In genomic region chr7:17769918-17770317, GRCh38 we compare ENCODE assay signal across 8 cellular contexts.
DNase-seq lines count a peak whose midpoint lies in the region; ATAC-seq and TF ChIP-seq lines count a peak whose summit lies in the region.

No MANE protein-coding gene starts in this region.

- in situ Hi-C loops in GM23248 (cut with MboI), result loop anchor here (25.0 kb wide), 1 partner anchor 567 kb away; no protein-coding TSS in a partner anchor

- no peak overlapping the region for H3K4me2 ChIP-seq in DOHH2 (ENCODE audit: low read length)
- no peak overlapping the region for H3K4me2 ChIP-seq in GM23248 (ENCODE audit: unreplicated experiment)

- peaks cover 28% of the 10 kb centered on the region for H3K27me3 ChIP-seq in DOHH2 (ENCODE audit: control insufficient read depth, low read length)
- H3K27me3 ChIP-seq in GM23248 (replicated peaks; ENCODE audit: insufficient read depth), result no peaks in the 10 kb centered on the region
- no peaks in the 10 kb centered on the region for H3K27me3 ChIP-seq in RWPE2 (ENCODE audit: insufficient read depth, poor library complexity, severe bottlenecking)
- no peaks in the 10 kb centered on the region for H3K27me3 ChIP-seq in cardiac muscle cell

- H3K4me3 ChIP-seq in DOHH2 (ENCODE audit: low read length), result no peak overlapping the region
- no peak overlapping the region for H3K4me3 ChIP-seq in GM23248
- H3K4me3 ChIP-seq in RWPE2 (ENCODE audit: severe bottlenecking), result no peak overlapping the region
- no peak overlapping the region for H3K4me3 ChIP-seq in cardiac muscle cell

- TF ChIP-seq CTCF in DOHH2 (IDR thresholded peaks at IDR 0.05; ENCODE audit: low read depth, low read length, poor library complexity, severe bottlenecking) (peak; percentile 97), RWPE2 (IDR thresholded peaks at IDR 0.05; ENCODE audit: poor library complexity, severe bottlenecking) (peak; percentile 90), cardiac muscle cell (IDR thresholded peaks at IDR 0.05; ENCODE audit: low read depth, low read length) (peak; percentile 82)

- no peaks in the 10 kb centered on the region for H3F3A ChIP-seq in DOHH2 (ENCODE audit: control insufficient read depth, insufficient read depth)
- peaks cover 23% of the 10 kb centered on the region for H3F3A ChIP-seq in GM23248 (ENCODE audit: insufficient read depth)

- H3K4me1 ChIP-seq in DOHH2 (ENCODE audit: control insufficient read depth, low read length) (no peaks in the 10 kb centered on the region), GM23248 (ENCODE audit: insufficient read depth) (peaks cover 21% of the 10 kb centered on the region), RWPE2 (ENCODE audit: insufficient read depth, poor library complexity, severe bottlenecking) (peaks cover 7% of the 10 kb centered on the region), cardiac muscle cell (ENCODE audit: low read depth) (peaks cover 22% of the 10 kb centered on the region)

- H3K79me2 ChIP-seq in DOHH2 (ENCODE audit: control insufficient read depth, low read length) (no peaks in the 10 kb centered on the region), GM23248 (ENCODE audit: insufficient read depth) (no peaks in the 10 kb centered on the region)

- no peaks in the 10 kb centered on the region for H4K20me1 ChIP-seq in DOHH2 (ENCODE audit: control insufficient read depth, insufficient read depth, low read depth, low read length)
- H4K20me1 ChIP-seq in GM23248 (ENCODE audit: insufficient read depth), result no peaks in the 10 kb centered on the region; the same call in 1 of the 2 replicates

- H3K9me3 ChIP-seq in DOHH2 (ENCODE audit: control insufficient read depth, insufficient read depth, low read length), result no peaks in the 10 kb centered on the region
- no peaks in the 10 kb centered on the region for H3K9me3 ChIP-seq in GM23248 (ENCODE audit: low read depth)
- H3K9me3 ChIP-seq in RWPE2 (ENCODE audit: severe bottlenecking), result no peaks in the 10 kb centered on the region
- H3K9me3 ChIP-seq in cardiac muscle cell (ENCODE audit: low read depth), result no peaks in the 10 kb centered on the region

- H3K36me3 ChIP-seq in DOHH2 (ENCODE audit: control insufficient read depth, low read length) (no peaks in the 10 kb centered on the region), GM23248 (ENCODE audit: low read depth) (no peaks in the 10 kb centered on the region), RWPE2 (ENCODE audit: low read depth) (no peaks in the 10 kb centered on the region), cardiac muscle cell (no peaks in the 10 kb centered on the region)

- DNase-seq in GM23248 (peak; percentile 78), LoVo (ENCODE audit: low spot score) (peak; percentile 81), RWPE2 (ENCODE audit: low spot score) (no peak), cardiac muscle cell (ENCODE audit: low read depth in 1 of 2, low spot score in 1 of 2) (peak; percentile 81), retina (peak; percentile 62)
- DNase-seq in activated naive CD4-positive, alpha-beta T cell treated with anti-CD3 and anti-CD28 coated beads, Interleukin-2, amount 50 U/mL, for 16 hours, result peak; percentile 51

- H3K9me2 ChIP-seq in DOHH2 (replicated peaks; ENCODE audit: control insufficient read depth, low read length), result no peaks in the 10 kb centered on the region
- no peaks in the 10 kb centered on the region for H3K9me2 ChIP-seq in GM23248 (ENCODE audit: insufficient read depth)

- H3K9ac ChIP-seq in GM23248, result no peak overlapping the region

- no peak overlapping the region for H3K27ac ChIP-seq in DOHH2 (ENCODE audit: low read depth, low read length)
- no peak overlapping the region for H3K27ac ChIP-seq in GM23248
- no peak overlapping the region for H3K27ac ChIP-seq in RWPE2 (ENCODE audit: poor library complexity, severe bottlenecking)
- H3K27ac ChIP-seq in cardiac muscle cell, result no peak overlapping the region

- peak; percentile 63 for ATAC-seq in RWPE2 (ENCODE audit: low read depth)
- no peak for ATAC-seq in GM21737 (IDR thresholded peaks at IDR 0.05; ENCODE audit: unreplicated experiment)

- WGBS in GM23248 (ENCODE audit: low coverage in 1 of 2, low lambda C conversion rate in 2 of 2, missing lambda C conversion rate in 2 of 2), 2 experiments, result 18 to 19% methylated on average over 2 of the region's 2 CpGs

- no peak overlapping the region for H2AFZ ChIP-seq in GM23248
